Comparison of ENCODE assay signal across 10 cellular contexts in genomic region chr20:1336699-1337387, GRCh38. TPM values are rescaled to one million over a fixed set of nuclear protein-coding genes. Genes with fewer than 3 reads are reported as not detected.
DNase-seq lines count a peak whose midpoint lies in the region; ATAC-seq and TF ChIP-seq lines count a peak whose summit lies in the region.
"Had no signal": no experiment of that assay in that cellular context is flagged by ENCODE, and none has a peak within 500 bp of the region (broad histone marks: within the 10 kb centered on the region; RNA-seq: fewer than 3 reads in every experiment).

No MANE protein-coding gene starts in this region.

- H3K27ac Mint-ChIP-seq in CD4-positive, alpha-beta T cell, result peak overlapping the region; percentile 82

- CTCF ChIA-PET in CD4-positive, alpha-beta T cell (lab: Charles Lee), result interaction anchor here (1.7 kb wide), 1 partner anchor 11 kb away, joined by 3 read pairs; no protein-coding TSS in a partner anchor
- CTCF ChIA-PET in RWPE1 (lab: Yijun Ruan, JAX), result no interaction called here

- no peaks in the 10 kb centered on the region for H3K27me3 Mint-ChIP-seq in CD4-positive, alpha-beta T cell

- no peaks in the 10 kb centered on the region for H3K27me3 ChIP-seq in CD4-positive, alpha-beta T cell (ENCODE audit: control insufficient read depth, insufficient read depth, low read length)

- no peaks in the 10 kb centered on the region for H3K9me3 ChIP-seq in CD4-positive, alpha-beta T cell (ENCODE audit: control insufficient read depth, low read length)

- no peak for DNase-seq in CD4-positive, alpha-beta T cell
- DNase-seq in RWPE1 (ENCODE audit: low spot score) (no peak), omental fat pad (ENCODE audit: low spot score) (no peak), iPS-NIHi7 (ENCODE audit: extremely low spot score) (no peak)
- DNase-seq: activated T-cell treated with anti-CD3 and anti-CD28 coated beads, Interleukin-2, amount 50 U/mL, for 4 hours; NCI-H510A treated with DMSO at 0.1 percent for 48 hours had no signal

- POLR2A ChIA-PET in CD4-positive, alpha-beta T cell (lab: Charles Lee), result interaction anchor here (0.7 kb wide), 1 partner anchor 12 kb away, joined by 3 read pairs; no protein-coding TSS in a partner anchor
- POLR2A ChIA-PET in RWPE1 (lab: Yijun Ruan, JAX; ENCODE audit: low non-redundant PET), result interaction anchor here (0.6 kb wide), 1 partner anchor 25 kb away, joined by 7 read pairs; no protein-coding TSS in a partner anchor

- peak overlapping the region; percentile 33 for H3K27ac ChIP-seq in CD4-positive, alpha-beta T cell (ENCODE audit: low read depth, low read length)
- peak overlapping the region; percentile 65 for H3K27ac ChIP-seq in RWPE1

- H3K36me3 Mint-ChIP-seq in CD4-positive, alpha-beta T cell (ENCODE audit: low read depth), result peaks cover 20% of the 10 kb centered on the region

- intact Hi-C loops in CD4-positive, alpha-beta T cell (cut with DNase I, micrococcal nuclease), result no loop called here

- H3K9me3 Mint-ChIP-seq in CD4-positive, alpha-beta T cell, result no peaks in the 10 kb centered on the region
- H3K9me3 Mint-ChIP-seq: activated T-cell treated with anti-CD3 and anti-CD28 coated beads, Interleukin-2, amount 50 U/mL, for 4 hours had no signal

- H3K4me1 Mint-ChIP-seq in CD4-positive, alpha-beta T cell (ENCODE audit: low read depth), result peaks cover 41% of the 10 kb centered on the region

- H3K4me3 Mint-ChIP-seq in CD4-positive, alpha-beta T cell, result peak overlapping the region; percentile 57
- H3K4me3 Mint-ChIP-seq: activated T-cell treated with anti-CD3 and anti-CD28 coated beads, Interleukin-2, amount 50 U/mL, for 4 hours had no signal

- TF ChIP-seq CTCF in CD4-positive, alpha-beta T cell (IDR thresholded peaks at IDR 0.05), result no peak
- TF ChIP-seq CTCF in RWPE1 (conservative IDR thresholded peaks at IDR 0.05; ENCODE audit: low read depth), result no peak
- TF ChIP-seq CTCF in omental fat pad (IDR thresholded peaks at IDR 0.05), result no peak

- peak; percentile 77 for ATAC-seq in CD4-positive, alpha-beta T cell (ENCODE audit: poor library complexity)
- peak; percentile 69 for ATAC-seq in esophagus mucosa
- ATAC-seq in omental fat pad (ENCODE audit: low FRiP score), result peak; percentile 70
- ATAC-seq in HG02981 (IDR thresholded peaks at IDR 0.05; ENCODE audit: unreplicated experiment), result no peak
- ATAC-seq in GM18502 (IDR thresholded peaks at IDR 0.05; ENCODE audit: poor library complexity, unreplicated experiment), result no peak
- no peak for ATAC-seq in HG03432 (IDR thresholded peaks at IDR 0.05; ENCODE audit: unreplicated experiment)

RNA-seq across cellular contexts. Expression of gene SDCBP2, which starts 7.9 kb away (rescaled TPM):
- 1 to 10 TPM; 1.2 to 1.3 TPM for total RNA-seq in CD4-positive, alpha-beta T cell
- total RNA-seq in esophagus mucosa (107 TPM), omental fat pad (10 to 100 TPM in 2 of 4 donors, 1 to 10 TPM in 2; 7.7 to 18.0 (median 9.8) TPM)

RNA-seq across cellular contexts. Expression of gene FKBP1A, which starts 56.0 kb away (rescaled TPM):
- 10 to 100 TPM; 43.3 to 45.4 TPM for total RNA-seq in CD4-positive, alpha-beta T cell
- total RNA-seq in esophagus mucosa, result 164 TPM
- total RNA-seq in omental fat pad, result 100 to 1,000 TPM; 204 to 275 (median 241) TPM

Comparison
In these comparisons a context has a peak if more than half of its experiments do, and no peak if none do; other contexts are left out.
1. ATAC-seq: peak in CD4-positive, alpha-beta T cell (single experiment), esophagus mucosa (single experiment) and omental fat pad (single experiment); none in HG02981 (single experiment), GM18502 (single experiment) and HG03432 (single experiment).